11 cellular contexts compared by ENCODE assay signal in the genomic region with DNA sequence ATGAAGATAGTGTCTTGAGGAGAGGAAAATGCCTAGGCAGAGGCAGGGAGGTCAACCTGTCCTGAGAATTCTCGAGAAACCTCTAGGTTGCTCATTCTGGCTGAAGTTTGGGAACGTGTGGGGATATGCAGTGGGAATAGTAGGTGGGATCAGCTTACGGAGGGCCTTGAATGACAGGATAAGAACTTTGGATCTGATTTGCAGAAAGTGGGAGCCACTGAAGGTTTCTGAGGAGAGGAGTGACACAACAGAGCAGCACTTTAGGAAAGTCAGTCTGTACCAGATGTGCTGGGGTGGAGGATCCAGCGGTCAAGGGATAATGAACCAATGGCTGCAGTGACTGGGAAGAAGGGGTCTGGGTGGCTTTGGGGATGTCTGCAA. TPM values are rescaled to one million over a fixed set of nuclear protein-coding genes. Genes with fewer than 3 reads are reported as not detected.
A peak's percentile ranks its signal among the peaks of the same experiment; 100 is the strongest.
DNase-seq lines count a peak whose midpoint lies in the region; ATAC-seq, FAIRE-seq and TF ChIP-seq lines count a peak whose summit lies in the region.
"Had no signal": no experiment of that assay in that cellular context is flagged by ENCODE, and none has a peak within 500 bp of the region (broad histone marks: within the 10 kb centered on the region; RNA-seq: fewer than 3 reads in every experiment).

No MANE protein-coding gene starts in this region.

- TF ChIP-seq CTCF in chondrocyte (IDR thresholded peaks at IDR 0.05) (no peak), mesothelial cell of epicardium (IDR thresholded peaks at IDR 0.05; ENCODE audit: unreplicated experiment) (no peak)

- H3K36me3 ChIP-seq in CD4-positive, CD25-positive, alpha-beta regulatory T cell (ENCODE audit: control insufficient read depth, insufficient read depth, low read length) = no peaks in the 10 kb centered on the region

- FAIRE-seq in HTR-8/SVneo (lab: Jason Lieb, UNC) = no peak

- peak overlapping the region; percentile 78 for H3K27ac ChIP-seq in CD4-positive, CD25-positive, alpha-beta regulatory T cell (ENCODE audit: insufficient read depth, low read length, poor library complexity, severe bottlenecking)

- no peak for ATAC-seq in CD4-positive, CD25-positive, alpha-beta regulatory T cell (ENCODE audit: low read depth in 2 of 2)
- ATAC-seq: left colon, Right ventricle myocardium inferior had no signal

- no peak for DNase-seq in CD4-positive, CD25-positive, alpha-beta regulatory T cell
- no peak for DNase-seq in Jurkat, Clone E6-1 (ENCODE audit: low read depth, low spot score)
- DNase-seq in chondrocyte (ENCODE audit: low spot score) (no peak), posterior vena cava (ENCODE audit: low spot score) (peak; percentile 26), amniotic stem cell (lab: John Stamatoyannopoulos, UW) (no peak), mesothelial cell of epicardium (ENCODE audit: low spot score in 2 of 2, unreplicated experiment in 2 of 2) (no peak), NCI-H774 (lab: John Stamatoyannopoulos, UW) (no peak), HTR-8/SVneo (ENCODE audit: insufficient read length, low spot score) (no peak)
- DNase-seq: DMS 273 treated with DMSO at 0.1 percent for 48 hours had no signal

- H3K4me3 Mint-ChIP-seq in CD4-positive, CD25-positive, alpha-beta regulatory T cell = peak overlapping the region; percentile 91 to 98 (median 95)
- H3K4me3 Mint-ChIP-seq in chondrocyte (ENCODE audit: unreplicated experiment) (no peak overlapping the region), mesothelial cell of epicardium (no peak overlapping the region)

- peak overlapping the region; percentile 73 to 94 (median 90) for H3K27ac Mint-ChIP-seq in CD4-positive, CD25-positive, alpha-beta regulatory T cell
- H3K27ac Mint-ChIP-seq in chondrocyte (ENCODE audit: unreplicated experiment) (peak overlapping the region; percentile 80), mesothelial cell of epicardium (no peak overlapping the region)

- no peaks in the 10 kb centered on the region for H3K27me3 Mint-ChIP-seq in CD4-positive, CD25-positive, alpha-beta regulatory T cell
- H3K27me3 Mint-ChIP-seq in chondrocyte (ENCODE audit: low read depth) = no peaks in the 10 kb centered on the region
- H3K27me3 Mint-ChIP-seq in mesothelial cell of epicardium (ENCODE audit: low read depth) = no peaks in the 10 kb centered on the region

- peak overlapping the region; percentile 86 for H3K4me3 ChIP-seq in CD4-positive, CD25-positive, alpha-beta regulatory T cell (ENCODE audit: low read depth, low read length)
- peak overlapping the region; percentile 49 for H3K4me3 ChIP-seq in Jurkat, Clone E6-1 (ENCODE audit: low read length)

- no peaks in the 10 kb centered on the region for H3K9me3 Mint-ChIP-seq in CD4-positive, CD25-positive, alpha-beta regulatory T cell
- no peaks in the 10 kb centered on the region for H3K9me3 Mint-ChIP-seq in chondrocyte (ENCODE audit: low read depth)
- H3K9me3 Mint-ChIP-seq in mesothelial cell of epicardium = no peaks in the 10 kb centered on the region

- H3K4me1 ChIP-seq in CD4-positive, CD25-positive, alpha-beta regulatory T cell (ENCODE audit: control insufficient read depth, insufficient read depth, low read length, poor library complexity, severe bottlenecking) = peaks cover 82% of the 10 kb centered on the region

- intact Hi-C loops in posterior vena cava (cut with DNase I) = loop anchor here in 1 of 2 donors (10.0 kb wide), 1 partner anchor 347 kb away; no protein-coding TSS in a partner anchor

- no peaks in the 10 kb centered on the region for H3K9me3 ChIP-seq in CD4-positive, CD25-positive, alpha-beta regulatory T cell (ENCODE audit: control insufficient read depth in 2 of 2, low read length in 2 of 2)

- H3K27me3 ChIP-seq in CD4-positive, CD25-positive, alpha-beta regulatory T cell (ENCODE audit: control insufficient read depth, insufficient read depth, low read length) = no peaks in the 10 kb centered on the region

- H3K4me1 Mint-ChIP-seq in CD4-positive, CD25-positive, alpha-beta regulatory T cell = peaks cover 19 to 77% (median 55%) of the 10 kb centered on the region in 4 donors
- H3K4me1 Mint-ChIP-seq in chondrocyte (ENCODE audit: low read depth) (peaks cover 67% of the 10 kb centered on the region), mesothelial cell of epicardium (peaks cover 24% of the 10 kb centered on the region)

- peaks cover 4% of the 10 kb centered on the region for H3K36me3 Mint-ChIP-seq in CD4-positive, CD25-positive, alpha-beta regulatory T cell
- H3K36me3 Mint-ChIP-seq in chondrocyte (ENCODE audit: low read depth) (no peaks in the 10 kb centered on the region), mesothelial cell of epicardium (no peaks in the 10 kb centered on the region)

RNA-seq across cellular contexts. Expression of gene CD82, which starts 2.4 kb away (rescaled TPM):
- total RNA-seq in CD4-positive, CD25-positive, alpha-beta regulatory T cell = 132 TPM
- 100 to 1,000 TPM in 3 of 4 donors, 10 to 100 TPM in 1; 81.0 to 167 (median 118) TPM for polyA plus RNA-seq in CD4-positive, CD25-positive, alpha-beta regulatory T cell
- 130 TPM for polyA plus RNA-seq in Jurkat, Clone E6-1 (2012; ENCODE audit: insufficient read depth, insufficient read length)
- total RNA-seq in chondrocyte (14.4 to 46.6 TPM (median 17.0 TPM) in 3 replicates), posterior vena cava (10 to 100 TPM; 26.8 to 28.6 TPM), mesothelial cell of epicardium (10.6 to 11.8 TPM (median 11.2 TPM) in 3 replicates)

Comparison
In these comparisons a context has a peak if more than half of its experiments do, and no peak if none do; other contexts are left out.
1. H3K4me3 Mint-ChIP-seq: peak in CD4-positive, CD25-positive, alpha-beta regulatory T cell (4 of 4); none in chondrocyte (single experiment) and mesothelial cell of epicardium (single experiment).